15 cellular contexts compared by ENCODE assay signal in genomic region chr7:436367-437128, GRCh38.
"Had no signal": no experiment of that assay in that cellular context is flagged by ENCODE, and none has a peak within 500 bp of the region (broad histone marks: within the 10 kb centered on the region; RNA-seq: fewer than 3 reads in every experiment).

No MANE protein-coding gene starts in this region.

- H3K4me3 Mint-ChIP-seq: activated CD4-positive, alpha-beta memory T cell treated with anti-CD3 and anti-CD28 coated beads, Interleukin-2, amount 10 ng/mL, durations not matched to agents 7 days and 5 days; activated naive CD4-positive, alpha-beta T cell treated with anti-CD3 and anti-CD28 coated beads for 36 hours; activated T-cell treated with anti-CD3 and anti-CD28 coated beads, Interleukin-2, amount 50 U/mL, for 4 hours; T-helper 17 cell had no signal

- H3K27me3 Mint-ChIP-seq: activated CD4-positive, alpha-beta memory T cell treated with anti-CD3 and anti-CD28 coated beads, Interleukin-2, amount 10 ng/mL, durations not matched to agents 7 days and 5 days; naive thymus-derived CD4-positive, alpha-beta T cell had no signal

- DNase-seq: activated CD4-positive, alpha-beta memory T cell treated with anti-CD3 and anti-CD28 coated beads, Interleukin-2, amount 10 ng/mL, durations not matched to agents 7 days and 5 days; activated naive CD4-positive, alpha-beta T cell treated with anti-CD3 and anti-CD28 coated beads for 36 hours; activated T-cell treated with anti-CD3 and anti-CD28 coated beads, Interleukin-2, amount 50 U/mL, for 4 hours; body of pancreas; central memory CD4-positive, alpha-beta T cell; erythroblast; gastrocnemius medialis; mesenchymal stem cell; naive thymus-derived CD4-positive, alpha-beta T cell; stimulated activated naive CD4-positive, alpha-beta T cell; T-helper 17 cell; WERI-Rb-1 had no signal

- H3K9me3 Mint-ChIP-seq: activated CD4-positive, alpha-beta memory T cell treated with anti-CD3 and anti-CD28 coated beads, Interleukin-2, amount 10 ng/mL, durations not matched to agents 7 days and 5 days; activated naive CD4-positive, alpha-beta T cell treated with anti-CD3 and anti-CD28 coated beads for 36 hours; activated T-cell treated with anti-CD3 and anti-CD28 coated beads, Interleukin-2, amount 50 U/mL, for 4 hours had no signal

- H3K4me1 Mint-ChIP-seq: activated CD4-positive, alpha-beta memory T cell treated with anti-CD3 and anti-CD28 coated beads, Interleukin-2, amount 10 ng/mL, durations not matched to agents 7 days and 5 days had no signal

- H3K9me3 ChIP-seq: body of pancreas, gastrocnemius medialis, neutrophil, transverse colon, vagina had no signal

- H3K4me3 ChIP-seq: body of pancreas had no signal

- H3K27ac ChIP-seq: body of pancreas, gastrocnemius medialis, neutrophil, vagina, WERI-Rb-1 had no signal

- H3K27me3 ChIP-seq: body of pancreas, gastrocnemius medialis, transverse colon, vagina had no signal

- H3K36me3 ChIP-seq: gastrocnemius medialis, neutrophil, transverse colon, vagina, WERI-Rb-1 had no signal

- H3K27ac Mint-ChIP-seq: activated CD4-positive, alpha-beta memory T cell treated with anti-CD3 and anti-CD28 coated beads, Interleukin-2, amount 10 ng/mL, durations not matched to agents 7 days and 5 days; activated naive CD4-positive, alpha-beta T cell treated with anti-CD3 and anti-CD28 coated beads for 36 hours; T-helper 17 cell had no signal
